In the genomic region with DNA sequence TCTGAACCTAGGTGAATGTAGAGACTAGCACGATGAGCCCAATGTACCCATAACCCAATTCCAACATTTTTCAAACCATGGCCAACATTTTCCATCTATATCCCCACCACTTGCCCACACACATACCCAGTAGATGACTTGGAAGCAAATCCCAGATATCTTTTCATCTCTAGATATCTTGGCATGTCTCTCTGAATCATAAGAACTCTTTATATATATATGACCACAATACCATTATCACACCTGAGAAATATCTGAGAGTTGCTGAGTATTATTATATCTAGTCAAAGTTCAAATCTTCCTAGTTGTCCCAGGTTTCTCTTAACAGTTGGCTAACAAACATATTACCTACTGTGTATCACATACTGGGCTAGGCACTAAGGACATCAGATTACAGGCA, we compare ENCODE assay signal across 27 cellular contexts.
"Had no signal": no experiment of that assay in that cellular context is flagged by ENCODE, and none has a peak within 500 bp of the region (broad histone marks: within the 10 kb centered on the region; RNA-seq: fewer than 3 reads in every experiment).

No MANE protein-coding gene starts in this region.

- H3K27ac Mint-ChIP-seq: neural progenitor cell; progenitor cell of endocrine pancreas; stimulated activated effector memory CD8-positive, alpha-beta T cell treated with anti-CD3 and anti-CD28 coated beads, Interleukin-12 subunit alpha, Interleukin-12 subunit beta, amount 100 ng/mL, for 72 hours; stimulated activated naive B cell treated with anti-CD40 and anti-IgM and Interleukin-4, amounts not matched to agents 10 μg/mL and 1 μg/mL and 100 μg/mL, for 72 hours; stimulated activated naive CD8-positive, alpha-beta T cell treated with anti-CD3 and anti-CD28 coated beads, Interleukin-15, Interleukin-2, amounts not matched to agents 100 ng/mL and 50 ng/mL, for 24 hours had no signal

- DNase-seq: occipital lobe; posterior cingulate gyrus; psoas muscle; right cardiac atrium; right lobe of liver; sigmoid colon; small intestine; stimulated activated CD4-positive, alpha-beta T cell treated with anti-CD3 and anti-CD28 coated beads, Interleukin-15, amount 100 ng/mL, for 24 hours; stimulated activated CD4-positive, alpha-beta T cell treated with anti-CD3 and anti-CD28 coated beads, Interleukin-2, amount 100 ng/mL, for 24 hours; stimulated activated CD4-positive, alpha-beta T cell treated with anti-CD3 and anti-CD28 coated beads, Interleukin-2, amount 100 ng/mL, for 48 hours; stimulated activated CD4-positive, alpha-beta T cell treated with anti-CD3 and anti-CD28 coated beads, Interleukin-4, amount 100 ng/mL, for 24 hours; stimulated activated naive B cell treated with anti-CD40 and anti-IgM and Interleukin-4, amounts not matched to agents 10 μg/mL and 1 μg/mL and 100 μg/mL, for 72 hours; stimulated activated naive CD4-positive, alpha-beta T cell treated with Interleukin-2 at 50 U/mL for 16 hours; stomach; upper lobe of left lung had no signal

- H3K4me1 ChIP-seq: parathyroid adenoma, psoas muscle, right lobe of liver, sigmoid colon, stomach, tibial nerve, upper lobe of left lung had no signal

- H3K4me2 ChIP-seq: neural progenitor cell had no signal

- FAIRE-seq: small intestine, urothelium cell line had no signal

- H3K4me3 Mint-ChIP-seq: nephron; neural progenitor cell; stimulated activated effector memory CD8-positive, alpha-beta T cell treated with anti-CD3 and anti-CD28 coated beads, Interleukin-12 subunit alpha, Interleukin-12 subunit beta, amount 100 ng/mL, for 72 hours; stimulated activated naive B cell treated with anti-CD40 and anti-IgM and Interleukin-4, amounts not matched to agents 10 μg/mL and 1 μg/mL and 100 μg/mL, for 72 hours; stimulated activated naive CD8-positive, alpha-beta T cell treated with anti-CD3 and anti-CD28 coated beads, Interleukin-15, Interleukin-2, amounts not matched to agents 100 ng/mL and 50 ng/mL, for 24 hours had no signal

- H3K79me2 ChIP-seq: parathyroid adenoma had no signal

- H3K27me3 Mint-ChIP-seq: progenitor cell of endocrine pancreas; stimulated activated naive B cell treated with anti-CD40 and anti-IgM and Interleukin-4, amounts not matched to agents 10 μg/mL and 1 μg/mL and 100 μg/mL, for 72 hours; stimulated activated naive CD8-positive, alpha-beta T cell treated with anti-CD3 and anti-CD28 coated beads, Interleukin-15, Interleukin-2, amounts not matched to agents 100 ng/mL and 50 ng/mL, for 24 hours had no signal

- H2AFZ ChIP-seq: neural progenitor cell, parathyroid adenoma had no signal

- H3K27ac ChIP-seq: neural progenitor cell, ovary, parathyroid adenoma, psoas muscle, right lobe of liver, sigmoid colon, stomach, thoracic aorta, thyroid gland, upper lobe of left lung, vagina had no signal

- ATAC-seq: psoas muscle; right cardiac atrium; right lobe of liver; stimulated activated effector memory CD8-positive, alpha-beta T cell treated with anti-CD3 and anti-CD28 coated beads, Interleukin-12 subunit alpha, Interleukin-12 subunit beta, amount 100 ng/mL, for 72 hours; stimulated activated naive B cell treated with anti-CD40 and anti-IgM and Interleukin-4, amounts not matched to agents 10 μg/mL and 1 μg/mL and 100 μg/mL, for 72 hours had no signal

- H3K27me3 ChIP-seq: neural progenitor cell, ovary, right lobe of liver, sigmoid colon, stomach, thyroid gland, tibial nerve, upper lobe of left lung, vagina had no signal

- H3K36me3 ChIP-seq: neural progenitor cell, ovary, right lobe of liver had no signal

- H3K9ac ChIP-seq: neural progenitor cell, parathyroid adenoma had no signal

- H3K9me3 Mint-ChIP-seq: nephron; neural progenitor cell; stimulated activated effector memory CD8-positive, alpha-beta T cell treated with anti-CD3 and anti-CD28 coated beads, Interleukin-12 subunit alpha, Interleukin-12 subunit beta, amount 100 ng/mL, for 72 hours; stimulated activated naive B cell treated with anti-CD40 and anti-IgM and Interleukin-4, amounts not matched to agents 10 μg/mL and 1 μg/mL and 100 μg/mL, for 72 hours; stimulated activated naive CD8-positive, alpha-beta T cell treated with anti-CD3 and anti-CD28 coated beads, Interleukin-15, Interleukin-2, amounts not matched to agents 100 ng/mL and 50 ng/mL, for 24 hours had no signal

- H3K9me3 ChIP-seq: ovary, psoas muscle, right lobe of liver, sigmoid colon, stomach, thoracic aorta, thyroid gland, tibial nerve, upper lobe of left lung, vagina had no signal

- H3K4me1 Mint-ChIP-seq: stimulated activated effector memory CD8-positive, alpha-beta T cell treated with anti-CD3 and anti-CD28 coated beads, Interleukin-12 subunit alpha, Interleukin-12 subunit beta, amount 100 ng/mL, for 72 hours had no signal

- H3K4me3 ChIP-seq: neural progenitor cell, ovary, psoas muscle, right lobe of liver, sigmoid colon, stomach, thoracic aorta, thyroid gland, tibial nerve, upper lobe of left lung, vagina had no signal
